ENCODE assay signal across 21 cellular contexts in genomic region chr2:100601661-100602060, GRCh38. TPM values are rescaled to one million over a fixed set of nuclear protein-coding genes. Genes with fewer than 3 reads are reported as not detected.
DNase-seq lines count a peak whose midpoint lies in the region; ATAC-seq, FAIRE-seq and TF ChIP-seq lines count a peak whose summit lies in the region.
"Had no signal": no experiment of that assay in that cellular context is flagged by ENCODE, and none has a peak within 500 bp of the region (broad histone marks: within the 10 kb centered on the region; RNA-seq: fewer than 3 reads in every experiment).

No MANE protein-coding gene starts in this region.

- H3K9me3 ChIP-seq in DND-41 (ENCODE audit: insufficient read depth, low read length, severe bottlenecking) (no peaks in the 10 kb centered on the region), Karpas-422 (ENCODE audit: low read length) (no peaks in the 10 kb centered on the region), GM12878 (replicated peaks; ENCODE audit: control insufficient read depth, insufficient read depth, low read length) (no peaks in the 10 kb centered on the region), osteoblast (ENCODE audit: low read depth, low read length) (no peaks in the 10 kb centered on the region)
- H3K9me3 ChIP-seq: HAP-1 had no signal

- TF ChIP-seq CTCF in DND-41 (IDR thresholded peaks at IDR 0.05; ENCODE audit: borderline replicate concordance, extremely low read depth, low read length, poor library complexity, severe bottlenecking) (no peak), GM12878 (IDR thresholded peaks at IDR 0.05 in 2 of 3, conservative IDR thresholded peaks at IDR 0.05 in 1 of 3; ENCODE audit: control insufficient read depth in 2 of 3, extremely low read depth in 1 of 3, insufficient read depth in 1 of 3, low read depth in 3 of 3, low read length in 3 of 3) (no peak), osteoblast (IDR thresholded peaks at IDR 0.05; ENCODE audit: extremely low read depth, low read depth, low read length) (no peak), HFFc6 (IDR thresholded peaks at IDR 0.05) (no peak), osteocyte (IDR thresholded peaks at IDR 0.05) (no peak)

- POLR2A ChIA-PET in GM12878 (lab: Charles Lee), result no interaction called here

- H3K27ac Mint-ChIP-seq in HFFc6 (no peak overlapping the region), osteocyte (ENCODE audit: unreplicated experiment) (no peak overlapping the region)
- H3K27ac Mint-ChIP-seq: CD4-positive, alpha-beta memory T cell had no signal

- H4K20me1 ChIP-seq in DND-41 (ENCODE audit: insufficient read depth, low read length), result no peaks in the 10 kb centered on the region
- H4K20me1 ChIP-seq in Karpas-422 (ENCODE audit: insufficient read depth, low read depth, low read length), result no peaks in the 10 kb centered on the region
- H4K20me1 ChIP-seq in GM12878 (ENCODE audit: control insufficient read depth, insufficient read depth), result no peaks in the 10 kb centered on the region
- H4K20me1 ChIP-seq in osteoblast (ENCODE audit: insufficient read depth, low read length), result no peaks in the 10 kb centered on the region

- H3K4me1 ChIP-seq in DND-41 (ENCODE audit: insufficient read depth, low read length) (no peaks in the 10 kb centered on the region), Karpas-422 (ENCODE audit: low read length) (peaks cover 45% of the 10 kb centered on the region), GM12878 (ENCODE audit: control insufficient read depth, insufficient read depth, low read length) (no peaks in the 10 kb centered on the region), osteoblast (ENCODE audit: insufficient read depth, low read length) (no peaks in the 10 kb centered on the region)

- H2AFZ ChIP-seq in DND-41 (ENCODE audit: low read depth, low read length) (peak overlapping the region; percentile 44; the same call in 1 of the 2 replicates), Karpas-422 (ENCODE audit: low read length) (peak overlapping the region; percentile 32), GM12878 (ENCODE audit: control insufficient read depth, low read depth, low read length) (peak overlapping the region; percentile 44; the same call in 1 of the 2 replicates), osteoblast (ENCODE audit: low read length) (no peak overlapping the region)

- H3K36me3 Mint-ChIP-seq in HFFc6 (ENCODE audit: low read depth), result no peaks in the 10 kb centered on the region
- no peaks in the 10 kb centered on the region for H3K36me3 Mint-ChIP-seq in osteocyte (ENCODE audit: unreplicated experiment)
- H3K36me3 Mint-ChIP-seq: CD4-positive, alpha-beta memory T cell had no signal

- BruUV-seq in GM12878 (replicated peaks; lab: Mats Ljungman, UMichigan), result no TSS peak

- no peak for TF ChIP-seq RAD21 in GM12878 (IDR thresholded peaks at IDR 0.05; ENCODE audit: insufficient read depth, low read depth, low read length)

- H3K4me3 Mint-ChIP-seq in HFFc6 (no peak overlapping the region), osteocyte (ENCODE audit: unreplicated experiment) (no peak overlapping the region)

- no peak for ATAC-seq in DND-41 (ENCODE audit: insufficient read depth, low read depth)
- ATAC-seq in GM12878, result no peak
- no peak for ATAC-seq in HG02852 (IDR thresholded peaks at IDR 0.05; ENCODE audit: unreplicated experiment)
- ATAC-seq in GM19035 (IDR thresholded peaks at IDR 0.05; ENCODE audit: unreplicated experiment), result no peak

- intact Hi-C loops in GM12878 (cut with micrococcal nuclease; ENCODE audit: unreplicated experiment), result loop anchor here (10.0 kb wide), 1 partner anchor 337 kb away; no protein-coding TSS in a partner anchor

- no peaks in the 10 kb centered on the region for H3K9me3 Mint-ChIP-seq in HFFc6
- no peaks in the 10 kb centered on the region for H3K9me3 Mint-ChIP-seq in osteocyte (ENCODE audit: unreplicated experiment)
- H3K9me3 Mint-ChIP-seq: CD4-positive, alpha-beta memory T cell had no signal

- no peak overlapping the region for H3K4me2 ChIP-seq in DND-41 (ENCODE audit: insufficient read depth, low read length)
- H3K4me2 ChIP-seq in Karpas-422 (ENCODE audit: low read depth, low read length, poor library complexity, severe bottlenecking), result peak overlapping the region; percentile 71
- H3K4me2 ChIP-seq in GM12878 (ENCODE audit: control insufficient read depth, insufficient read depth), result no peak overlapping the region
- no peak overlapping the region for H3K4me2 ChIP-seq in osteoblast (ENCODE audit: insufficient read depth, low read length)

- no peak for TF ChIP-seq EP300 in GM12878 (IDR thresholded peaks at IDR 0.05; ENCODE audit: borderline replicate concordance in 1 of 2, control insufficient read depth in 1 of 2, low read depth in 2 of 2, low read length in 2 of 2)

- H3K27me3 ChIP-seq in DND-41 (ENCODE audit: insufficient read depth, low read length, poor library complexity) (no peaks in the 10 kb centered on the region), Karpas-422 (ENCODE audit: low read length) (no peaks in the 10 kb centered on the region), GM12878 (replicated peaks in 1 of 2; ENCODE audit: control insufficient read depth in 2 of 2, insufficient read depth in 2 of 2, low read length in 1 of 2) (no peaks in the 10 kb centered on the region), osteoblast (ENCODE audit: insufficient read depth, low read length) (peaks cover 1% of the 10 kb centered on the region)

- in situ Hi-C loops in GM12878 (cut with MboI), result no loop called here

- CTCF ChIA-PET in GM12878 (lab: Yijun Ruan, JAX), result interaction anchor here (0.6 kb wide), 1 partner anchor 364 kb away, joined by 4 read pairs; no protein-coding TSS in a partner anchor

- no peak for TF ChIP-seq POLR2A in GM12878 (IDR thresholded peaks at IDR 0.05; ENCODE audit: low read depth, low read length)

- SMC1A ChIA-PET in GM12878 (lab: Charles Lee; ENCODE audit: uncharacterized antibody, unreplicated experiment), result interaction anchor here (1.3 kb wide), 1 partner anchor 21 kb away, joined by 3 read pairs; no protein-coding TSS in a partner anchor

- H3K27ac ChIP-seq in DND-41 (ENCODE audit: low read length) (no peak overlapping the region), Karpas-422 (ENCODE audit: low read length) (peak overlapping the region; percentile 52), GM12878 (ENCODE audit: control insufficient read depth, insufficient read depth) (no peak overlapping the region), osteoblast (ENCODE audit: low read depth, low read length) (no peak overlapping the region)
- H3K27ac ChIP-seq: 22Rv1 had no signal

- peaks cover 3% of the 10 kb centered on the region; the same call in 1 of the 2 replicates for H3K27me3 Mint-ChIP-seq in HFFc6 (ENCODE audit: insufficient read depth)
- H3K27me3 Mint-ChIP-seq in osteocyte (ENCODE audit: unreplicated experiment), result peaks cover 8% of the 10 kb centered on the region
- H3K27me3 Mint-ChIP-seq: CD4-positive, alpha-beta memory T cell had no signal

- WGBS in GM12878 (ENCODE audit: insufficient coverage, insufficient replicate concordance, low lambda C conversion rate, missing lambda C conversion rate), result 30% methylated on average over 3 of the region's 3 CpGs

- DNase-seq in DND-41, result no peak
- peak; percentile 90 for DNase-seq in Karpas-422
- DNase-seq in GM12878 (ENCODE audit: low read depth, low spot score), result no peak
- DNase-seq in osteoblast (ENCODE audit: insufficient read length, low spot score, missing footprints), result peak; percentile 32
- no peak for DNase-seq in HFFc6
- DNase-seq in osteocyte (ENCODE audit: extremely low spot score, unreplicated experiment), result no peak
- DNase-seq: AML-193; C1 segment of cervical spinal cord; CD4-positive, alpha-beta memory T cell; COR-L47; DMS153; GF-D8; GOT3 had no signal

- RAD21 ChIA-PET in GM12878 (lab: Charles Lee; ENCODE audit: unreplicated experiment), result interaction anchor here (1.3 kb wide), 1 partner anchor 339 kb away, joined by 3 read pairs; no protein-coding TSS in a partner anchor

- no peak for FAIRE-seq in GM12878 (lab: Jason Lieb, UNC)
- FAIRE-seq: A204.1, GM12892, GM19239, H54 had no signal

- H3K4me3 ChIP-seq in DND-41 (ENCODE audit: low read depth in 1 of 2, low read length in 2 of 2) (no peak overlapping the region), Karpas-422 (ENCODE audit: low read length) (peak overlapping the region; percentile 44; the same call in 1 of the 2 replicates), GM12878 (no peak overlapping the region), osteoblast (ENCODE audit: insufficient read depth, low read length) (no peak overlapping the region)
- H3K4me3 ChIP-seq: HAP-1 had no signal

- H3K9ac ChIP-seq in DND-41 (ENCODE audit: low read depth, low read length), result no peak overlapping the region
- peak overlapping the region; percentile 33 for H3K9ac ChIP-seq in Karpas-422 (ENCODE audit: low read length)
- no peak overlapping the region for H3K9ac ChIP-seq in GM12878 (ENCODE audit: control insufficient read depth, insufficient read depth, low read length)

- H3K4me1 Mint-ChIP-seq in HFFc6 (ENCODE audit: low read depth) (peaks cover 18% of the 10 kb centered on the region), osteocyte (ENCODE audit: unreplicated experiment) (peaks cover 14% of the 10 kb centered on the region)

- H3K9me2 ChIP-seq in Karpas-422 (replicated peaks; ENCODE audit: insufficient read depth, low read length), result no peaks in the 10 kb centered on the region

- H3K79me2 ChIP-seq in DND-41 (ENCODE audit: insufficient read depth, low read length) (no peaks in the 10 kb centered on the region), Karpas-422 (ENCODE audit: low read length) (no peaks in the 10 kb centered on the region), GM12878 (ENCODE audit: control insufficient read depth, insufficient read depth, low read length) (no peaks in the 10 kb centered on the region), osteoblast (ENCODE audit: insufficient read depth, low read length) (no peaks in the 10 kb centered on the region)

- H3K36me3 ChIP-seq in DND-41 (ENCODE audit: insufficient read depth, low read length), result no peaks in the 10 kb centered on the region
- H3K36me3 ChIP-seq in Karpas-422 (ENCODE audit: insufficient read depth, low read length), result no peaks in the 10 kb centered on the region
- H3K36me3 ChIP-seq in GM12878 (ENCODE audit: control insufficient read depth in 2 of 2, insufficient read depth in 2 of 2, low read length in 1 of 2), result no peaks in the 10 kb centered on the region
- no peaks in the 10 kb centered on the region for H3K36me3 ChIP-seq in osteoblast (ENCODE audit: insufficient read depth, low read length)
- H3K36me3 ChIP-seq: HAP-1 had no signal

RNA-seq across cellular contexts. Expression of gene PDCL3, which starts 38.9 kb away (rescaled TPM):
- 9.8 and 16.2 TPM in 2 replicates for total RNA-seq in Karpas-422 (2014; rRNA removed; shearing (Covaris generic); ENCODE audit: low replicate concordance)
- 2.8 and 6.7 TPM in 2 replicates for total RNA-seq in GM12878 (2013; cell fraction: nucleolus; rRNA removed)
- total RNA-seq in GM12878 (2014; rRNA removed) (22.9 and 23.8 TPM in 2 replicates), GM12878 (2014; rRNA removed; fragmentation: Illumina TruSeq; extraction: Trizol) (35.3 and 35.5 TPM in 2 replicates), GM12878 (2021) (28.6 and 31.3 TPM in 2 replicates), osteoblast (12.3 and 13.3 TPM in 2 replicates), osteocyte (20.4 and 22.1 TPM in 2 replicates)
- polyA plus RNA-seq in GM12878 (2011; ENCODE audit: low read depth), result 27.9 TPM
- polyA plus RNA-seq in GM12878 (2011; rRNA removed) (31.9 and 38.3 TPM in 2 replicates), GM12878 (2014; fragmentation: Illumina TruSeq; extraction: Trizol) (59.7 and 74.3 TPM in 2 replicates), GM12878 (2014; fragmentation: Nextera tagmentation; extraction: Ambion mirVana) (100 to 1,000 TPM; 109 to 111 TPM), GM12878 (2014; rRNA removed) (39.1 and 42.6 TPM in 2 replicates), GM12878 (2016; fragmentation: Nextera tagmentation; extraction: Ambion mirVana) (10 to 100 TPM; 75.6 to 81.7 TPM)
- 18.2 and 23.2 TPM in 2 replicates for polyA plus RNA-seq in GM12878 (2011; cell fraction: cytosol; rRNA removed)
- polyA plus RNA-seq in GM12878 (2011; cell fraction: nucleus; rRNA removed), result 7.4 and 10.0 TPM in 2 replicates
- polyA plus RNA-seq in GM12878 (2012), result 21.7 and 25.6 TPM in 2 replicates
- polyA minus RNA-seq in GM12878 (2011; rRNA and poly(A)+ RNA removed), result 11.8 and 13.0 TPM in 2 replicates
- 6.4 and 8.2 TPM in 2 replicates for polyA minus RNA-seq in GM12878 (2011; cell fraction: cytosol; rRNA and poly(A)+ RNA removed)
- polyA minus RNA-seq in GM12878 (2011; cell fraction: nucleus; rRNA and poly(A)+ RNA removed), result 2.9 and 9.7 TPM in 2 replicates
- total RNA-seq in HFFc6 (2021; fragmentation: NEBNext Ultra II Directional; extraction: Animal tissue kit (Norgen Biotek cat#: 25700)), result 10 to 100 TPM; 26.1 to 30.3 (median 29.1) TPM

Comparison
In these comparisons a context has a peak if more than half of its experiments do, and no peak if none do; other contexts are left out.
1. DNase-seq: peak in Karpas-422 (single experiment) and osteoblast (single experiment); none in DND-41 (single experiment), GM12878 (single experiment), HFFc6 (single experiment) and osteocyte (single experiment).